17 cellular contexts compared by ENCODE assay signal in the genomic region with DNA sequence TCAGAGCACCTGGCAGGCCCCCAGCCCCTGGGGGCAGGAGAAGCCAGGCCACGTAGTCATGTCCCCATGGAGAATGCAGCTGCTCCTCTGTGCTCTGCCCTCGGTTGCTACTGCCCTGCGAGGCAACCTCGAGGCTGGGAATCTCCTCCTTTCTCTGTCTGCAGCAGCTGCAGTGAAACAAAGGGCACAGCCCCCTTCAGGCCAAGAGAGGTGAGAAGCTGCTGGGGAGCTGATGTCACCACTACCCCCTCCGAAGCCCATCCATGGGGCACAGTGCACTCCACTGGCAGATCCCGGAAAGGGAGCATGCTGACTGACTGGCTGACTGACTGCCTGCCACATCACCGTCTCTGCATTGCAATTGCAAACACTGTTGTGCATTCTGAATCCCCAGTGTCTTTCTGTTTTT.
DNase-seq lines count a peak whose midpoint lies in the region; ATAC-seq and TF ChIP-seq lines count a peak whose summit lies in the region.
"Had no signal": no experiment of that assay in that cellular context is flagged by ENCODE, and none has a peak within 500 bp of the region (broad histone marks: within the 10 kb centered on the region; RNA-seq: fewer than 3 reads in every experiment).

No MANE protein-coding gene starts in this region.

- no CpG with 5 or more reads among the region's 7 CpGs for WGBS in mesendoderm (ENCODE audit: extremely low coverage, insufficient coverage, low lambda C conversion rate)
- WGBS in hepatocyte (ENCODE audit: low lambda C conversion rate, missing lambda C conversion rate), result 32% methylated on average over 7 of the region's 7 CpGs
- 63% methylated on average over 7 of the region's 7 CpGs for WGBS in suprapubic skin
- 55 to 59% methylated on average over 7 of the region's 7 CpGs for WGBS in heart right ventricle, 2 donors

- no peak overlapping the region for H4K8ac ChIP-seq in mesendoderm (ENCODE audit: low read depth, low read length)

- H3K9ac ChIP-seq in mesendoderm (ENCODE audit: low read length), result no peak overlapping the region

- H3K4me1 ChIP-seq in mesendoderm (ENCODE audit: control insufficient read depth, low read depth, low read length) (peaks cover 13% of the 10 kb centered on the region), hepatocyte (ENCODE audit: insufficient read depth) (peaks cover 31% of the 10 kb centered on the region), suprapubic skin (peaks cover 8% of the 10 kb centered on the region), heart right ventricle (peaks cover 5 to 27% (median 17%) of the 10 kb centered on the region in 9 donors)
- H3K4me1 ChIP-seq: colonic mucosa had no signal

- H3K4ac ChIP-seq in mesendoderm (ENCODE audit: low read depth, low read length), result no peak overlapping the region

- no peak overlapping the region for H2AFZ ChIP-seq in hepatocyte

- no peaks in the 10 kb centered on the region for H4K20me1 ChIP-seq in hepatocyte (ENCODE audit: insufficient read depth, poor library complexity, severe bottlenecking)

- no peak overlapping the region for H2AK5ac ChIP-seq in mesendoderm (ENCODE audit: low read length)

- H3K27me3 ChIP-seq in mesendoderm (ENCODE audit: insufficient read depth, low read length, poor library complexity) (no peaks in the 10 kb centered on the region), hepatocyte (no peaks in the 10 kb centered on the region), suprapubic skin (no peaks in the 10 kb centered on the region), heart right ventricle (peaks cover 0 to 8% (median 0%) of the 10 kb centered on the region in 7 donors)
- H3K27me3 ChIP-seq: colonic mucosa, MG63 had no signal

- intact Hi-C loops in heart right ventricle (cut with DNase I), result no loop called here

- H3K4me2 ChIP-seq in mesendoderm (ENCODE audit: low read length) (no peak overlapping the region), hepatocyte (no peak overlapping the region)

- no peak overlapping the region for H3K18ac ChIP-seq in mesendoderm (ENCODE audit: low read length)

- no peaks in the 10 kb centered on the region for H3K9me3 ChIP-seq in hepatocyte (ENCODE audit: low read depth)
- H3K9me3 ChIP-seq in suprapubic skin, result no peaks in the 10 kb centered on the region
- H3K9me3 ChIP-seq in heart right ventricle, result peaks cover 0 to 7% (median 0%) of the 10 kb centered on the region in 11 donors
- H3K9me3 ChIP-seq: colonic mucosa, esophagus squamous epithelium, MG63, thoracic aorta had no signal

- no peaks in the 10 kb centered on the region for H3K79me1 ChIP-seq in mesendoderm (ENCODE audit: low read length)

- no peak overlapping the region for H3K56ac ChIP-seq in mesendoderm (ENCODE audit: low read length)

- H3K36me3 ChIP-seq in mesendoderm (ENCODE audit: control insufficient read depth, insufficient read depth, low read length) (no peaks in the 10 kb centered on the region), hepatocyte (replicated peaks; ENCODE audit: insufficient read depth, low read depth) (no peaks in the 10 kb centered on the region), suprapubic skin (no peaks in the 10 kb centered on the region), heart right ventricle (no peaks in the 10 kb centered on the region)
- H3K36me3 ChIP-seq: colonic mucosa, esophagus squamous epithelium, MG63, thoracic aorta had no signal

- H2BK120ac ChIP-seq in mesendoderm (ENCODE audit: low read depth, low read length), result no peak overlapping the region

- H2BK15ac ChIP-seq in mesendoderm (replicated peaks; ENCODE audit: low read depth), result no peak overlapping the region

- H3K9me2 ChIP-seq in hepatocyte (replicated peaks; ENCODE audit: insufficient read depth), result no peaks in the 10 kb centered on the region

- no peak for ATAC-seq in esophagus mucosa
- ATAC-seq in heart right ventricle, result no peak

- DNase-seq in D341Med (ENCODE audit: low spot score) (peak; percentile 55), NB4 (ENCODE audit: low read depth) (peak; percentile 1), cerebellum (ENCODE audit: low spot score) (peak; percentile 18), mesendoderm (peak; percentile 94), hepatocyte (ENCODE audit: low spot score) (no peak), suprapubic skin (ENCODE audit: low spot score in 2 of 2) (no peak), heart right ventricle (no peak)
- DNase-seq: activated CD4-positive, alpha-beta T cell treated with anti-CD3 and anti-CD28 coated beads, Interleukin-2, amount 10 ng/mL, durations not matched to agents 7 days and 5 days; colonic mucosa; esophagus squamous epithelium; MG63; naive B cell; NCI-H2107; SHP77; T-helper 9 cell had no signal

- H3K79me2 ChIP-seq in mesendoderm (ENCODE audit: control insufficient read depth, insufficient read depth, low read length), result no peaks in the 10 kb centered on the region
- no peaks in the 10 kb centered on the region for H3K79me2 ChIP-seq in hepatocyte

- TF ChIP-seq POLR2A in NB4 (IDR thresholded peaks at IDR 0.05; ENCODE audit: extremely low read depth, insufficient read length) (no peak), suprapubic skin (IDR thresholded peaks at IDR 0.05) (no peak)

- no peak overlapping the region for H2BK5ac ChIP-seq in mesendoderm (ENCODE audit: low read length)

- H3K4me3 ChIP-seq in NB4 (ENCODE audit: low read depth, low read length), result no peak overlapping the region
- no peak overlapping the region for H3K4me3 ChIP-seq in mesendoderm (ENCODE audit: low read length)
- no peak overlapping the region for H3K4me3 ChIP-seq in hepatocyte
- no peak overlapping the region for H3K4me3 ChIP-seq in suprapubic skin
- H3K4me3 ChIP-seq in heart right ventricle, result no peak overlapping the region
- H3K4me3 ChIP-seq: colonic mucosa, esophagus squamous epithelium, MG63, thoracic aorta had no signal

- no peak for TF ChIP-seq EP300 in suprapubic skin (IDR thresholded peaks at IDR 0.05)

- TF ChIP-seq CTCF in NB4 (IDR thresholded peaks at IDR 0.05; ENCODE audit: low read depth, low read length), result no peak
- TF ChIP-seq CTCF in hepatocyte (IDR thresholded peaks at IDR 0.05; ENCODE audit: poor library complexity), result no peak
- TF ChIP-seq CTCF in suprapubic skin (IDR thresholded peaks at IDR 0.05), result no peak
- no peak for TF ChIP-seq CTCF in heart right ventricle (IDR thresholded peaks at IDR 0.05)

- H4K5ac ChIP-seq in mesendoderm (ENCODE audit: low read length), result no peak overlapping the region

- H3K27ac ChIP-seq in mesendoderm (ENCODE audit: low read depth, low read length) (no peak overlapping the region), hepatocyte (no peak overlapping the region), suprapubic skin (no peak overlapping the region), heart right ventricle (no peak overlapping the region)
- H3K27ac ChIP-seq: colonic mucosa, esophagus squamous epithelium, thoracic aorta had no signal

- H3K23ac ChIP-seq in mesendoderm (ENCODE audit: low read length), result no peak overlapping the region

Comparison
In these comparisons a context has a peak if more than half of its experiments do, and no peak if none do; other contexts are left out.
1. DNase-seq: peak in D341Med (single experiment), NB4 (single experiment), cerebellum (single experiment) and mesendoderm (single experiment); none in hepatocyte (single experiment), suprapubic skin (0 of 2) and heart right ventricle (0 of 2).